ENCODE assay signal across 17 cellular contexts in genomic region chr11:62195945-62196344, GRCh38. TPM values are rescaled to one million over a fixed set of nuclear protein-coding genes. Genes with fewer than 3 reads are reported as not detected.
"Had no signal": no experiment of that assay in that cellular context is flagged by ENCODE, and none has a peak within 500 bp of the region (broad histone marks: within the 10 kb centered on the region; RNA-seq: fewer than 3 reads in every experiment).

No MANE protein-coding gene starts in this region.

- H3K4me1 ChIP-seq: esophagus muscularis mucosa, lower lobe of right lung, right atrium auricular region, thyroid gland had no signal

- H3K27ac Mint-ChIP-seq: activated CD4-positive, alpha-beta T cell treated with anti-CD3 and anti-CD28 coated beads for 36 hours; activated CD8-positive, alpha-beta T cell treated with anti-CD3 and anti-CD28 coated beads, Interleukin-2, amount 10 ng/mL, durations not matched to agents 7 days and 5 days; activated T-helper 1 cell treated with anti-CD3 and anti-CD28 coated beads, Interleukin-12 subunit alpha, Interleukin-12 subunit beta, Interleukin-2, Interleukin-4 antibody, amounts not matched to agents 30 ng/mL and 10 ng/mL and 1 ng/mL, durations not matched to agents 14 hours and 24 hours and 36 hours; naive thymus-derived CD4-positive, alpha-beta T cell had no signal

- H3K27ac ChIP-seq: cardiac muscle cell, esophagus muscularis mucosa, lower lobe of right lung, neutrophil, right atrium auricular region, thyroid gland had no signal

- H3K36me3 Mint-ChIP-seq: naive thymus-derived CD4-positive, alpha-beta T cell had no signal

- H3K36me3 ChIP-seq: cardiac muscle cell, esophagus muscularis mucosa, lower lobe of right lung, neutrophil, right atrium auricular region, thyroid gland had no signal

- H3K4me1 Mint-ChIP-seq: activated CD4-positive, alpha-beta T cell treated with anti-CD3 and anti-CD28 coated beads for 36 hours had no signal

- H3K9me3 ChIP-seq: esophagus muscularis mucosa, lower lobe of right lung, neutrophil, right atrium auricular region, thyroid gland had no signal

- H3K4me3 ChIP-seq: cardiac muscle cell, esophagus muscularis mucosa, lower lobe of right lung, right atrium auricular region, thyroid gland had no signal

- H3K4me3 Mint-ChIP-seq: activated CD4-positive, alpha-beta T cell treated with anti-CD3 and anti-CD28 coated beads for 36 hours; activated CD8-positive, alpha-beta T cell treated with anti-CD3 and anti-CD28 coated beads, Interleukin-2, amount 10 ng/mL, durations not matched to agents 7 days and 5 days; activated T-helper 1 cell treated with anti-CD3 and anti-CD28 coated beads, Interleukin-12 subunit alpha, Interleukin-12 subunit beta, Interleukin-2, Interleukin-4 antibody, amounts not matched to agents 30 ng/mL and 10 ng/mL and 1 ng/mL, durations not matched to agents 14 hours and 24 hours and 36 hours; naive thymus-derived CD4-positive, alpha-beta T cell had no signal

- DNase-seq: activated CD4-positive, alpha-beta T cell treated with anti-CD3 and anti-CD28 coated beads for 36 hours; activated CD8-positive, alpha-beta memory T cell treated with anti-CD3 and anti-CD28 coated beads, Interleukin-2, amount 50 U/mL, for 48 hours; activated CD8-positive, alpha-beta T cell treated with anti-CD3 and anti-CD28 coated beads, Interleukin-2, amount 10 ng/mL, durations not matched to agents 7 days and 5 days; activated naive CD4-positive, alpha-beta T cell; hypothalamus; left cardiac atrium; lower lobe of right lung; naive thymus-derived CD4-positive, alpha-beta T cell; small intestine; thyroid gland had no signal

- H3K9me3 Mint-ChIP-seq: activated T-helper 1 cell treated with anti-CD3 and anti-CD28 coated beads, Interleukin-12 subunit alpha, Interleukin-12 subunit beta, Interleukin-2, Interleukin-4 antibody, amounts not matched to agents 30 ng/mL and 10 ng/mL and 1 ng/mL, durations not matched to agents 14 hours and 24 hours and 36 hours had no signal

- H3K27me3 ChIP-seq: cardiac muscle cell, right atrium auricular region, thyroid gland had no signal

RNA-seq across cellular contexts. Expression of gene SCGB1D1, which starts 5.9 kb away (rescaled TPM):
- total RNA-seq: activated CD4-positive, alpha-beta T cell treated with anti-CD3 and anti-CD28 coated beads for 36 hours; activated CD8-positive, alpha-beta T cell treated with anti-CD3 and anti-CD28 coated beads, Interleukin-2, amount 10 ng/mL, durations not matched to agents 7 days and 5 days; activated T-helper 1 cell treated with anti-CD3 and anti-CD28 coated beads, Interleukin-12 subunit alpha, Interleukin-12 subunit beta, Interleukin-2, Interleukin-4 antibody, amounts not matched to agents 30 ng/mL and 10 ng/mL and 1 ng/mL, durations not matched to agents 14 hours and 24 hours and 36 hours; cardiac muscle cell; esophagus muscularis mucosa; fibroblast of villous mesenchyme; left cardiac atrium; lower lobe of right lung; mononuclear cell; naive thymus-derived CD4-positive, alpha-beta T cell; right atrium auricular region; thyroid gland had no signal
- polyA plus RNA-seq: cardiac muscle cell; naive thymus-derived CD4-positive, alpha-beta T cell; small intestine had no signal

RNA-seq across cellular contexts. Expression of gene SCGB2A1, which starts 12.5 kb away (rescaled TPM):
- total RNA-seq: activated CD4-positive, alpha-beta T cell treated with anti-CD3 and anti-CD28 coated beads for 36 hours; activated CD8-positive, alpha-beta T cell treated with anti-CD3 and anti-CD28 coated beads, Interleukin-2, amount 10 ng/mL, durations not matched to agents 7 days and 5 days; activated T-helper 1 cell treated with anti-CD3 and anti-CD28 coated beads, Interleukin-12 subunit alpha, Interleukin-12 subunit beta, Interleukin-2, Interleukin-4 antibody, amounts not matched to agents 30 ng/mL and 10 ng/mL and 1 ng/mL, durations not matched to agents 14 hours and 24 hours and 36 hours; cardiac muscle cell; esophagus muscularis mucosa; fibroblast of villous mesenchyme; left cardiac atrium; mononuclear cell; naive thymus-derived CD4-positive, alpha-beta T cell; right atrium auricular region had no signal
- polyA plus RNA-seq: cardiac muscle cell; naive thymus-derived CD4-positive, alpha-beta T cell had no signal

RNA-seq across cellular contexts. Expression of gene SCGB1D2, which starts 46.1 kb away (rescaled TPM):
- total RNA-seq: activated CD4-positive, alpha-beta T cell treated with anti-CD3 and anti-CD28 coated beads for 36 hours; activated CD8-positive, alpha-beta T cell treated with anti-CD3 and anti-CD28 coated beads, Interleukin-2, amount 10 ng/mL, durations not matched to agents 7 days and 5 days; activated T-helper 1 cell treated with anti-CD3 and anti-CD28 coated beads, Interleukin-12 subunit alpha, Interleukin-12 subunit beta, Interleukin-2, Interleukin-4 antibody, amounts not matched to agents 30 ng/mL and 10 ng/mL and 1 ng/mL, durations not matched to agents 14 hours and 24 hours and 36 hours; cardiac muscle cell; esophagus muscularis mucosa; fibroblast of villous mesenchyme; lower lobe of right lung; mononuclear cell; naive thymus-derived CD4-positive, alpha-beta T cell; right atrium auricular region; thyroid gland had no signal
- polyA plus RNA-seq: cardiac muscle cell; naive thymus-derived CD4-positive, alpha-beta T cell had no signal
